11 cellular contexts compared by ENCODE assay signal in genomic region chr1:196115641-196116040, GRCh38.
DNase-seq lines count a peak whose midpoint lies in the region; ATAC-seq, FAIRE-seq and TF ChIP-seq lines count a peak whose summit lies in the region.
"Had no signal": no experiment of that assay in that cellular context is flagged by ENCODE, and none has a peak within 500 bp of the region (broad histone marks: within the 10 kb centered on the region; RNA-seq: fewer than 3 reads in every experiment).

No MANE protein-coding gene starts in this region.

- ATAC-seq in GM19023 (IDR thresholded peaks at IDR 0.05; ENCODE audit: unreplicated experiment) (no peak), HG03457 (IDR thresholded peaks at IDR 0.05; ENCODE audit: unreplicated experiment) (no peak), GM18498 (IDR thresholded peaks at IDR 0.05; ENCODE audit: unreplicated experiment) (no peak)

- peaks cover 5% of the 10 kb centered on the region for H3K9me3 Mint-ChIP-seq in endodermal cell

- 37 to 49% methylated on average over 2 of the region's 2 CpGs for WGBS in endodermal cell (ENCODE audit: insufficient coverage in 1 of 2, insufficient read length in 1 of 2), 2 experiments

- H3K36me3 Mint-ChIP-seq in endodermal cell (ENCODE audit: low read depth), result no peaks in the 10 kb centered on the region

- H3K36me3 ChIP-seq in endodermal cell (ENCODE audit: control insufficient read depth, insufficient read depth, low read length), result no peaks in the 10 kb centered on the region

- H3K4me3 ChIP-seq in endodermal cell (ENCODE audit: low read length), result no peak overlapping the region
- H3K4me3 ChIP-seq: SK-N-MC had no signal

- H3K9me3 ChIP-seq in endodermal cell (ENCODE audit: control insufficient read depth, low read length), result no peaks in the 10 kb centered on the region

- FAIRE-seq in urothelium cell line (lab: Jason Lieb, UNC), result no peak

- no peak for TF ChIP-seq CTCF in endodermal cell (conservative IDR thresholded peaks at IDR 0.05)

- no peak overlapping the region for H3K4me3 Mint-ChIP-seq in endodermal cell

- no peaks in the 10 kb centered on the region for H3K27me3 ChIP-seq in endodermal cell (ENCODE audit: control insufficient read depth, insufficient read depth, low read length, poor library complexity, severe bottlenecking)

- no peaks in the 10 kb centered on the region for H3K4me1 ChIP-seq in endodermal cell (ENCODE audit: control insufficient read depth, insufficient read depth, low read length)

- H3K27me3 Mint-ChIP-seq in endodermal cell (ENCODE audit: insufficient read depth), result no peaks in the 10 kb centered on the region

- H3K27ac Mint-ChIP-seq in endodermal cell, result no peak overlapping the region

- in situ Hi-C loops in ACHN (cut with HindIII; ENCODE audit: low pct_ligation_motif_present, low pct_unique_long_range_greater_than_20kb, low sequenced_read_pairs), result no loop called here

- DNase-seq in ACHN (peak; percentile 67), M059J (ENCODE audit: low read depth) (peak; percentile 61), endodermal cell (peak; percentile 50), left kidney (ENCODE audit: low read depth, low spot score) (peak; percentile 18), urothelium cell line (ENCODE audit: low spot score) (no peak)
- DNase-seq: activated CD8-positive, alpha-beta memory T cell treated with anti-CD3 and anti-CD28 coated beads, Interleukin-2, amount 50 U/mL, for 4 hours; NCI-H146 had no signal

- H3K9ac ChIP-seq in endodermal cell (ENCODE audit: extremely low read depth, low read length, poor library complexity, severe bottlenecking), result no peak overlapping the region

- H3K4me1 Mint-ChIP-seq in endodermal cell, result no peaks in the 10 kb centered on the region

- H3K27ac ChIP-seq in endodermal cell (ENCODE audit: low read depth, low read length), result no peak overlapping the region
- H3K27ac ChIP-seq: SK-N-MC had no signal
